ENCODE assay signal across 9 cellular contexts in the genomic region with DNA sequence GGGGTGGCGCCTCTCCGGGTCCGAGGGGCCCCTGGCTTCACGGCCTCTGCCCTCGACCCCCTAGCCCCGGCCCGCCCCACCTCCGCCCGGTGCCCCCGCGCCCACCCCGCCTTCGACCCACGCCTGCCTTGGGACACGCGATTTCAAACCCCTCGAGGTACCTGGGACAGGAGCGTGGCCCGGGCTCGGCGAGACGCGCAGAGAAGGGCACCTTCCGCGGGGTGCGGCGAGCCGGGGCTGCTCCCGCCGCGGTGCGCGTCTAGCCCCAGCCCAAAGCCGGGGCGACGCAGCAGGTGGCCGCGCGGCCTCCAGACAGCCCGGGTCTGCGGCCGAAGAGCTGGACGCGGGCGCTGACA. TPM values are rescaled to one million over a fixed set of nuclear protein-coding genes. Genes with fewer than 3 reads are reported as not detected.
A peak's percentile ranks its signal among the peaks of the same experiment; 100 is the strongest.
DNase-seq lines count a peak whose midpoint lies in the region; ATAC-seq and TF ChIP-seq lines count a peak whose summit lies in the region.
"Had no signal": no experiment of that assay in that cellular context is flagged by ENCODE, and none has a peak within 500 bp of the region (broad histone marks: within the 10 kb centered on the region; RNA-seq: fewer than 3 reads in every experiment).

No MANE protein-coding gene starts in this region.

- DNase-seq in cardiac muscle cell (ENCODE audit: low read depth in 1 of 2, low spot score in 1 of 2) (no peak), Right ventricle myocardium inferior (ENCODE audit: missing footprints) (no peak), type B pancreatic cell (ENCODE audit: extremely low spot score, unreplicated experiment) (no peak), NCI-H1105 treated with DMSO at 0.1 percent for 48 hours (lab: John Stamatoyannopoulos, UW) (no peak), NCI-H2107 (lab: John Stamatoyannopoulos, UW) (no peak)
- DNase-seq in naive thymus-derived CD8-positive, alpha-beta T cell, result no peak
- no peak for DNase-seq in activated naive CD4-positive, alpha-beta T cell treated with anti-CD3 and anti-CD28 coated beads, Interleukin-2, amount 10 ng/mL, durations not matched to agents 7 days and 5 days
- DNase-seq: islet precursor cell had no signal

- no peak for TF ChIP-seq CTCF in cardiac muscle cell (IDR thresholded peaks at IDR 0.05; ENCODE audit: low read depth, low read length)
- no peak for TF ChIP-seq CTCF in type B pancreatic cell (conservative IDR thresholded peaks at IDR 0.05)

- H3K9me3 ChIP-seq in cardiac muscle cell (ENCODE audit: low read depth) (no peaks in the 10 kb centered on the region), ectodermal cell (ENCODE audit: control insufficient read depth, low read length) (no peaks in the 10 kb centered on the region)

- intact Hi-C loops in Right ventricle myocardium inferior (cut with DNase I), result no loop called here

- no peak overlapping the region for H3K27ac ChIP-seq in cardiac muscle cell
- no peak overlapping the region for H3K27ac ChIP-seq in ectodermal cell (ENCODE audit: insufficient read depth, low read depth, low read length, poor library complexity, severe bottlenecking)

- H3K4me3 ChIP-seq in cardiac muscle cell (peak overlapping the region; percentile 39), ectodermal cell (ENCODE audit: insufficient read depth, low read depth, low read length) (peak overlapping the region; percentile 32)

- H3K4me3 Mint-ChIP-seq in naive thymus-derived CD8-positive, alpha-beta T cell, result peak overlapping the region in 3 of 10 donors; percentile 26 to 81 (median 69)
- H3K4me3 Mint-ChIP-seq in type B pancreatic cell, result peak overlapping the region; percentile 28
- no peak overlapping the region for H3K4me3 Mint-ChIP-seq in activated naive CD4-positive, alpha-beta T cell treated with anti-CD3 and anti-CD28 coated beads, Interleukin-2, amount 10 ng/mL, durations not matched to agents 7 days and 5 days

- 0 to 2% methylated on average over 45 of the region's 45 CpGs for WGBS in ectodermal cell, 2 experiments

- H3K27me3 ChIP-seq in cardiac muscle cell (peaks cover 78% of the 10 kb centered on the region), ectodermal cell (ENCODE audit: control insufficient read depth, insufficient read depth, low read length, poor library complexity, severe bottlenecking) (peaks cover 69% of the 10 kb centered on the region)

- H3K4me1 ChIP-seq in cardiac muscle cell (ENCODE audit: low read depth), result no peaks in the 10 kb centered on the region
- peaks cover 4% of the 10 kb centered on the region for H3K4me1 ChIP-seq in ectodermal cell (ENCODE audit: control insufficient read depth, insufficient read depth, low read length)

- H3K9me3 Mint-ChIP-seq in naive thymus-derived CD8-positive, alpha-beta T cell, result no peaks in the 10 kb centered on the region
- H3K9me3 Mint-ChIP-seq in type B pancreatic cell, result no peaks in the 10 kb centered on the region
- no peaks in the 10 kb centered on the region for H3K9me3 Mint-ChIP-seq in activated naive CD4-positive, alpha-beta T cell treated with anti-CD3 and anti-CD28 coated beads, Interleukin-2, amount 10 ng/mL, durations not matched to agents 7 days and 5 days

- POLR2A ChIA-PET in naive thymus-derived CD8-positive, alpha-beta T cell (lab: Charles Lee), result no interaction called here

- no peak for ATAC-seq in Right ventricle myocardium inferior
- peak; percentile 34 to 44 for ATAC-seq in naive thymus-derived CD8-positive, alpha-beta T cell

- H3K36me3 Mint-ChIP-seq in naive thymus-derived CD8-positive, alpha-beta T cell, result no peaks in the 10 kb centered on the region
- no peaks in the 10 kb centered on the region for H3K36me3 Mint-ChIP-seq in type B pancreatic cell
- no peaks in the 10 kb centered on the region for H3K36me3 Mint-ChIP-seq in activated naive CD4-positive, alpha-beta T cell treated with anti-CD3 and anti-CD28 coated beads, Interleukin-2, amount 10 ng/mL, durations not matched to agents 7 days and 5 days

- CTCF ChIA-PET in activated naive CD4-positive, alpha-beta T cell treated with anti-CD3 and anti-CD28 coated beads, Interleukin-2, amount 10 ng/mL, durations not matched to agents 7 days and 5 days (lab: Charles Lee), result interaction anchor here (0.9 kb wide), 1 partner anchor 11 kb away, joined by 4 read pairs; no protein-coding TSS in a partner anchor

- peaks cover 0 to 20% (median 15%) of the 10 kb centered on the region in 4 donors for H3K4me1 Mint-ChIP-seq in naive thymus-derived CD8-positive, alpha-beta T cell
- H3K4me1 Mint-ChIP-seq in type B pancreatic cell (ENCODE audit: unreplicated experiment), result peaks cover 4% of the 10 kb centered on the region
- peaks cover 10% of the 10 kb centered on the region for H3K4me1 Mint-ChIP-seq in activated naive CD4-positive, alpha-beta T cell treated with anti-CD3 and anti-CD28 coated beads, Interleukin-2, amount 10 ng/mL, durations not matched to agents 7 days and 5 days

- peaks cover 35 to 74% (median 56%) of the 10 kb centered on the region in 5 donors for H3K27me3 Mint-ChIP-seq in naive thymus-derived CD8-positive, alpha-beta T cell
- peaks cover 79% of the 10 kb centered on the region for H3K27me3 Mint-ChIP-seq in type B pancreatic cell
- peaks cover 85% of the 10 kb centered on the region for H3K27me3 Mint-ChIP-seq in activated naive CD4-positive, alpha-beta T cell treated with anti-CD3 and anti-CD28 coated beads, Interleukin-2, amount 10 ng/mL, durations not matched to agents 7 days and 5 days

- H3K27ac Mint-ChIP-seq in naive thymus-derived CD8-positive, alpha-beta T cell, result no peak overlapping the region
- H3K27ac Mint-ChIP-seq in type B pancreatic cell, result no peak overlapping the region
- H3K27ac Mint-ChIP-seq in activated naive CD4-positive, alpha-beta T cell treated with anti-CD3 and anti-CD28 coated beads, Interleukin-2, amount 10 ng/mL, durations not matched to agents 7 days and 5 days, result no peak overlapping the region

- H3K36me3 ChIP-seq in cardiac muscle cell, result no peaks in the 10 kb centered on the region
- no peaks in the 10 kb centered on the region for H3K36me3 ChIP-seq in ectodermal cell (ENCODE audit: control insufficient read depth, insufficient read depth, low read length)

RNA-seq across cellular contexts. Expression of a gene that starts 0.3 kb away (rescaled TPM):
- 0.04 and 0.06 TPM in 2 replicates for total RNA-seq in cardiac muscle cell
- polyA plus RNA-seq in cardiac muscle cell, result 0.32 TPM in 1 of 2 replicates, not detected in the other
- total RNA-seq in Right ventricle myocardium inferior, result 3.9 TPM
- 0.37 TPM for polyA plus RNA-seq in ectodermal cell (2013, experiment 1 of 4)
- 0.32 TPM for polyA plus RNA-seq in ectodermal cell (2013, experiment 2 of 4)
- 0.53 TPM for polyA plus RNA-seq in ectodermal cell (2013, experiment 3 of 4)
- polyA plus RNA-seq in ectodermal cell (2013, experiment 4 of 4), result 0.24 TPM
- 1 to 10 TPM in 1 of 2 experiments, under 1 TPM in 1; 0.88 to 2.0 TPM for total RNA-seq in naive thymus-derived CD8-positive, alpha-beta T cell
- polyA plus RNA-seq in naive thymus-derived CD8-positive, alpha-beta T cell, result under 1 TPM; 0.12 to 0.81 (median 0.49) TPM
- 6.2 and 9.6 TPM in 2 replicates for total RNA-seq in type B pancreatic cell (ENCODE audit: low replicate concordance)
